ENCODE assay signal across 2 cellular contexts in genomic region chr9:75088646-75089368, GRCh38.
TF ChIP-seq lines count a peak whose summit lies in the region.

No MANE protein-coding gene starts in this region.

TF ChIP-seq in IMR-90, 13 proteins besides CTCF, POLR2A, EP300 and RAD21:
- TF ChIP-seq USF2 (IDR thresholded peaks at IDR 0.05; ENCODE audit: low read depth, low read length): peak; percentile 6; the same call in 1 of the 2 replicates
- no peak for TF ChIP-seq SMC3 (IDR thresholded peaks at IDR 0.05; ENCODE audit: low read depth, low read length)
- peak; percentile 71; the same call in 1 of the 2 replicates for TF ChIP-seq RFX5 (IDR thresholded peaks at IDR 0.05; ENCODE audit: low read depth, low read length)
- no peak for TF ChIP-seq MAZ (IDR thresholded peaks at IDR 0.05; ENCODE audit: borderline replicate concordance, low read depth, low read length)

TF ChIP-seq in SK-N-SH, 30 proteins besides CTCF, POLR2A, EP300 and RAD21:
- TF ChIP-seq RFX5 (IDR thresholded peaks at IDR 0.05; ENCODE audit: low read length) (peak; percentile 85), PBX3 (IDR thresholded peaks at IDR 0.05) (no peak)
